In genomic region chr9:6239694-6240093, GRCh38 we compare ENCODE assay signal across 17 cellular contexts. TPM values are rescaled to one million over a fixed set of nuclear protein-coding genes. Genes with fewer than 3 reads are reported as not detected.
"Had no signal": no experiment of that assay in that cellular context is flagged by ENCODE, and none has a peak within 500 bp of the region (broad histone marks: within the 10 kb centered on the region; RNA-seq: fewer than 3 reads in every experiment).

No MANE protein-coding gene starts in this region.

- DNase-seq: activated CD4-positive, alpha-beta T cell treated with anti-CD3 and anti-CD28 coated beads, Interleukin-2, amount 50 U/mL, for 1 hour; activated CD8-positive, alpha-beta memory T cell treated with anti-CD3 and anti-CD28 coated beads for 24 hours; activated naive CD4-positive, alpha-beta T cell treated with Interleukin-2 at 50 U/mL for 16 hours; activated naive CD8-positive, alpha-beta T cell treated with anti-CD3 and anti-CD28 coated beads, Interleukin-2, amount 50 U/mL, for 24 hours; aorta; colonic mucosa; islet precursor cell; naive thymus-derived CD4-positive, alpha-beta T cell; pancreas; stimulated activated CD4-positive, alpha-beta T cell treated with anti-CD3 and anti-CD28 coated beads, Interleukin-15, amount 100 ng/mL, for 24 hours; stimulated activated CD4-positive, alpha-beta T cell treated with anti-CD3 and anti-CD28 coated beads, Interleukin-4, amount 100 ng/mL, for 1 hour; stimulated activated naive CD4-positive, alpha-beta T cell; tibial artery had no signal

- H3K9me3 Mint-ChIP-seq: activated naive CD8-positive, alpha-beta T cell treated with anti-CD3 and anti-CD28 coated beads, Interleukin-2, amount 50 U/mL, for 24 hours; activated T-helper 1 cell treated with anti-CD3 and anti-CD28 coated beads, Interleukin-12 subunit alpha, Interleukin-12 subunit beta, Interleukin-2, Interleukin-4 antibody, amounts not matched to agents 30 ng/mL and 10 ng/mL and 1 ng/mL, durations not matched to agents 14 hours and 24 hours and 36 hours had no signal

- H3K4me3 ChIP-seq: colonic mucosa, gastroesophageal sphincter, mucosa of descending colon, pancreas, tibial artery had no signal

- H3K27me3 ChIP-seq: colonic mucosa, gastroesophageal sphincter, pancreas, tibial artery had no signal

- H3K36me3 ChIP-seq: colonic mucosa, pancreas had no signal

- H3K9me3 ChIP-seq: colonic mucosa, gastroesophageal sphincter, mucosa of descending colon, pancreas, tibial artery had no signal

- H3K27ac Mint-ChIP-seq: activated naive CD8-positive, alpha-beta T cell treated with anti-CD3 and anti-CD28 coated beads, Interleukin-2, amount 50 U/mL, for 24 hours; activated T-helper 1 cell treated with anti-CD3 and anti-CD28 coated beads, Interleukin-12 subunit alpha, Interleukin-12 subunit beta, Interleukin-2, Interleukin-4 antibody, amounts not matched to agents 30 ng/mL and 10 ng/mL and 1 ng/mL, durations not matched to agents 14 hours and 24 hours and 36 hours; naive thymus-derived CD4-positive, alpha-beta T cell had no signal

- H3K36me3 Mint-ChIP-seq: naive thymus-derived CD4-positive, alpha-beta T cell had no signal

- H3K4me1 ChIP-seq: colonic mucosa had no signal

- ATAC-seq: activated CD4-positive, CD25-positive, alpha-beta regulatory T cell treated with anti-CD3 and anti-CD28 coated beads, Interleukin-2, amount 50 U/mL, for 24 hours; activated naive CD8-positive, alpha-beta T cell treated with anti-CD3 and anti-CD28 coated beads, Interleukin-2, amount 50 U/mL, for 24 hours; gastroesophageal sphincter; naive thymus-derived CD4-positive, alpha-beta T cell had no signal

- FAIRE-seq: pancreas had no signal

- H3K4me3 Mint-ChIP-seq: activated naive CD8-positive, alpha-beta T cell treated with anti-CD3 and anti-CD28 coated beads, Interleukin-2, amount 50 U/mL, for 24 hours; activated T-helper 1 cell treated with anti-CD3 and anti-CD28 coated beads, Interleukin-12 subunit alpha, Interleukin-12 subunit beta, Interleukin-2, Interleukin-4 antibody, amounts not matched to agents 30 ng/mL and 10 ng/mL and 1 ng/mL, durations not matched to agents 14 hours and 24 hours and 36 hours; naive thymus-derived CD4-positive, alpha-beta T cell had no signal

- H3K4me1 Mint-ChIP-seq: naive thymus-derived CD4-positive, alpha-beta T cell had no signal

- H3K27ac ChIP-seq: colonic mucosa, gastroesophageal sphincter, pancreas, tibial artery had no signal

RNA-seq across cellular contexts. Expression of gene IL33, which starts 24.1 kb away (rescaled TPM):
- total RNA-seq: activated T-helper 1 cell treated with anti-CD3 and anti-CD28 coated beads, Interleukin-12 subunit alpha, Interleukin-12 subunit beta, Interleukin-2, Interleukin-4 antibody, amounts not matched to agents 30 ng/mL and 10 ng/mL and 1 ng/mL, durations not matched to agents 14 hours and 24 hours and 36 hours; naive thymus-derived CD4-positive, alpha-beta T cell had no signal
- polyA plus RNA-seq: naive thymus-derived CD4-positive, alpha-beta T cell had no signal
